12 cellular contexts compared by ENCODE assay signal in genomic region chr5:38257236-38258036, GRCh38. TPM values are rescaled to one million over a fixed set of nuclear protein-coding genes. Genes with fewer than 3 reads are reported as not detected.
DNase-seq lines count a peak whose midpoint lies in the region; ATAC-seq and TF ChIP-seq lines count a peak whose summit lies in the region.
"Had no signal": no experiment of that assay in that cellular context is flagged by ENCODE, and none has a peak within 500 bp of the region (broad histone marks: within the 10 kb centered on the region; RNA-seq: fewer than 3 reads in every experiment).

No MANE protein-coding gene starts in this region.

- peaks cover 27% of the 10 kb centered on the region for H3K4me1 Mint-ChIP-seq in neural crest cell
- peaks cover 5% of the 10 kb centered on the region for H3K4me1 Mint-ChIP-seq in activated T-helper 2 cell treated with anti-CD3 and anti-CD28 coated beads, Interferon-gamma antibody, Interleukin-2, Interleukin-4, amounts not matched to agents 10 μg/mL and 5 μg/mL and 100 μg/mL, durations not matched to agents 14 hours and 24 hours and 36 hours (ENCODE audit: low read depth)

- no peak overlapping the region for H3K27ac ChIP-seq in aorta (ENCODE audit: low read depth in 1 of 2, low read length in 2 of 2)
- H3K27ac ChIP-seq: RWPE1, transverse colon had no signal

- H3K36me3 ChIP-seq in aorta (ENCODE audit: control insufficient read depth in 1 of 2, insufficient read depth in 2 of 2, low read length in 1 of 2): no peaks in the 10 kb centered on the region
- H3K36me3 ChIP-seq: transverse colon had no signal

- peak overlapping the region in 1 of 2 donors; percentile 22 for H3K4me3 ChIP-seq in aorta (ENCODE audit: low read length in 2 of 2)

- peak overlapping the region; percentile 98 for H3K4me3 Mint-ChIP-seq in neural crest cell
- H3K4me3 Mint-ChIP-seq in activated T-helper 2 cell treated with anti-CD3 and anti-CD28 coated beads, Interferon-gamma antibody, Interleukin-2, Interleukin-4, amounts not matched to agents 10 μg/mL and 5 μg/mL and 100 μg/mL, durations not matched to agents 14 hours and 24 hours and 36 hours (ENCODE audit: low read depth): no peak overlapping the region

- ATAC-seq in Right ventricle myocardium inferior (peak; percentile 34), left cardiac atrium (peak; percentile 27 to 37), aorta (ENCODE audit: low FRiP score) (peak; percentile 27)

- peaks cover 1% of the 10 kb centered on the region for H3K9me3 ChIP-seq in aorta (ENCODE audit: control insufficient read depth, low read length)
- H3K9me3 ChIP-seq: transverse colon had no signal

- peaks cover 66% of the 10 kb centered on the region for H3K27me3 Mint-ChIP-seq in neural crest cell (ENCODE audit: low read depth)
- peaks cover 66% of the 10 kb centered on the region for H3K27me3 Mint-ChIP-seq in activated T-helper 2 cell treated with anti-CD3 and anti-CD28 coated beads, Interferon-gamma antibody, Interleukin-2, Interleukin-4, amounts not matched to agents 10 μg/mL and 5 μg/mL and 100 μg/mL, durations not matched to agents 14 hours and 24 hours and 36 hours (ENCODE audit: low read depth)

- no peaks in the 10 kb centered on the region for H3K4me1 ChIP-seq in aorta (ENCODE audit: control insufficient read depth in 1 of 2, insufficient read depth in 2 of 2, low read length in 2 of 2)

- no peak for TF ChIP-seq CTCF in neural crest cell (conservative IDR thresholded peaks at IDR 0.05)

- DNase-seq in Right ventricle myocardium inferior (ENCODE audit: missing footprints) (no peak), cardiac septum (ENCODE audit: low spot score) (no peak), left cardiac atrium (no peak), neural crest cell (ENCODE audit: low read depth, low spot score) (peak; percentile 6), aorta (no peak), OCI-M1 (lab: John Stamatoyannopoulos, UW) (no peak)
- no peak for DNase-seq in activated T-helper 2 cell treated with anti-CD3 and anti-CD28 coated beads, Interferon-gamma antibody, Interleukin-2, Interleukin-4, amounts not matched to agents 10 μg/mL and 5 μg/mL and 100 μg/mL, durations not matched to agents 14 hours and 24 hours and 36 hours (ENCODE audit: low spot score)
- no peak for DNase-seq in activated CD4-positive, alpha-beta T cell treated with anti-CD3 and anti-CD28 coated beads for 1 hour
- DNase-seq: activated effector memory CD4-positive, alpha-beta T cell treated with anti-CD3 and anti-CD28 coated beads, Interleukin-2, amount 50 U/mL, for 16 hours; cortex of kidney; transverse colon had no signal

- WGBS in aorta, 2 donors: 3 to 5% methylated on average over 40 to 42 of the region's 42 CpGs

- peaks cover 0 to 4% of the 10 kb centered on the region in 2 donors for H3K27me3 ChIP-seq in aorta (ENCODE audit: control insufficient read depth in 1 of 2, insufficient read depth in 2 of 2, low read length in 1 of 2)

- peaks cover 3% of the 10 kb centered on the region for H3K9me3 Mint-ChIP-seq in neural crest cell
- H3K9me3 Mint-ChIP-seq in activated T-helper 2 cell treated with anti-CD3 and anti-CD28 coated beads, Interferon-gamma antibody, Interleukin-2, Interleukin-4, amounts not matched to agents 10 μg/mL and 5 μg/mL and 100 μg/mL, durations not matched to agents 14 hours and 24 hours and 36 hours: no peaks in the 10 kb centered on the region

- no peaks in the 10 kb centered on the region for H3K36me3 Mint-ChIP-seq in neural crest cell (ENCODE audit: low read depth)
- H3K36me3 Mint-ChIP-seq in activated T-helper 2 cell treated with anti-CD3 and anti-CD28 coated beads, Interferon-gamma antibody, Interleukin-2, Interleukin-4, amounts not matched to agents 10 μg/mL and 5 μg/mL and 100 μg/mL, durations not matched to agents 14 hours and 24 hours and 36 hours (ENCODE audit: low read depth): no peaks in the 10 kb centered on the region

- H3K27ac Mint-ChIP-seq in neural crest cell (ENCODE audit: unreplicated experiment): no peak overlapping the region
- no peak overlapping the region for H3K27ac Mint-ChIP-seq in activated T-helper 2 cell treated with anti-CD3 and anti-CD28 coated beads, Interferon-gamma antibody, Interleukin-2, Interleukin-4, amounts not matched to agents 10 μg/mL and 5 μg/mL and 100 μg/mL, durations not matched to agents 14 hours and 24 hours and 36 hours

- intact Hi-C loops in Right ventricle myocardium inferior (cut with DNase I): no loop called here
- intact Hi-C loops in cardiac septum (cut with DNase I): no loop called here
- intact Hi-C loops in left cardiac atrium (cut with DNase I): no loop called here
- intact Hi-C loops in aorta (cut with DNase I): no loop called here
- intact Hi-C loops in activated T-helper 2 cell treated with anti-CD3 and anti-CD28 coated beads, Interferon-gamma antibody, Interleukin-2, Interleukin-4, amounts not matched to agents 10 μg/mL and 5 μg/mL and 100 μg/mL, durations not matched to agents 14 hours and 24 hours and 36 hours (cut with micrococcal nuclease): loop anchor here (2.0 to 10.0 kb wide), 2 partner anchors 297 to 423 kb away; partner anchors contain the start of gene LIFR

RNA-seq across cellular contexts. Expression of gene EGFLAM, which starts 0.9 kb away (rescaled TPM):
- total RNA-seq in Right ventricle myocardium inferior (8.8 TPM), cardiac septum (6.3 TPM), left cardiac atrium (10 to 100 TPM in 1 of 2 donors, 1 to 10 TPM in 1; 9.9 to 10.5 TPM), neural crest cell (9.1 and 10.3 TPM in 2 replicates), aorta (10 to 100 TPM; 13.5 to 14.4 TPM)
- 10 to 100 TPM in 1 of 2 donors, 1 to 10 TPM in 1; 4.6 to 15.8 TPM for polyA plus RNA-seq in aorta
- total RNA-seq in activated T-helper 2 cell treated with anti-CD3 and anti-CD28 coated beads, Interferon-gamma antibody, Interleukin-2, Interleukin-4, amounts not matched to agents 10 μg/mL and 5 μg/mL and 100 μg/mL, durations not matched to agents 14 hours and 24 hours and 36 hours: not detected in 2 replicates
